ENCODE assay signal across 11 cellular contexts in genomic region chr3:194275231-194275671, GRCh38.
DNase-seq lines count a peak whose midpoint lies in the region; ATAC-seq and TF ChIP-seq lines count a peak whose summit lies in the region.
"Had no signal": no experiment of that assay in that cellular context is flagged by ENCODE, and none has a peak within 500 bp of the region (broad histone marks: within the 10 kb centered on the region; RNA-seq: fewer than 3 reads in every experiment).

No MANE protein-coding gene starts in this region.

- in situ Hi-C loops in mammary epithelial cell (cut with MboI; ENCODE audit: low sequenced_read_pairs in 2 of 2), result no loop called here

- TF ChIP-seq CTCF in MCF 10A (IDR thresholded peaks at IDR 0.05; ENCODE audit: unreplicated experiment) (no peak), mammary epithelial cell (conservative IDR thresholded peaks at IDR 0.05 in 1 of 2, IDR thresholded peaks at IDR 0.05 in 1 of 2; ENCODE audit: extremely low read depth in 1 of 2, insufficient read depth in 1 of 2, low read depth in 1 of 2, low read length in 2 of 2) (no peak), liver (IDR thresholded peaks at IDR 0.05; ENCODE audit: low read depth, low read length, missing input control) (no peak), upper lobe of right lung (IDR thresholded peaks at IDR 0.05) (no peak)

- BruUV-seq in MCF 10A (replicated peaks; lab: Mats Ljungman, UMichigan) (no TSS peak), mammary epithelial cell (replicated peaks; lab: Mats Ljungman, UMichigan) (no TSS peak)

- TF ChIP-seq RAD21 in liver (IDR thresholded peaks at IDR 0.05), result no peak

- WGBS in mammary epithelial cell (ENCODE audit: low coverage, missing lambda C conversion rate), result 93% methylated on average over 6 of the region's 11 CpGs
- 72% methylated on average over 11 of the region's 11 CpGs for WGBS in liver

- H3K4me1 Mint-ChIP-seq in MCF 10A (ENCODE audit: insufficient read depth, unreplicated experiment), result peaks cover 30% of the 10 kb centered on the region
- peaks cover 8% of the 10 kb centered on the region for H3K4me1 Mint-ChIP-seq in activated CD8-positive, alpha-beta T cell treated with anti-CD3 and anti-CD28 coated beads, Interleukin-2, amount 10 ng/mL, durations not matched to agents 7 days and 5 days (ENCODE audit: low read depth)

- H3K9ac ChIP-seq in mammary epithelial cell (ENCODE audit: insufficient read depth, low read length) (no peak overlapping the region), liver (ENCODE audit: low read depth in 1 of 2, low read length in 2 of 2) (no peak overlapping the region)

- no peaks in the 10 kb centered on the region for H3K36me3 ChIP-seq in mammary epithelial cell (ENCODE audit: insufficient read depth, low read length)
- H3K36me3 ChIP-seq in liver (ENCODE audit: control insufficient read depth in 4 of 4, insufficient read depth in 3 of 4, low read depth in 1 of 4, low read length in 3 of 4), result no peaks in the 10 kb centered on the region
- no peaks in the 10 kb centered on the region for H3K36me3 ChIP-seq in upper lobe of right lung

- dilution Hi-C loops in mammary epithelial cell (cut with HindIII; ENCODE audit: low sequenced_read_pairs), result no loop called here

- H3K27me3 ChIP-seq in mammary epithelial cell (ENCODE audit: insufficient read depth, low read length) (no peaks in the 10 kb centered on the region), liver (ENCODE audit: control insufficient read depth in 4 of 4, insufficient read depth in 4 of 4, low read length in 3 of 4) (no peaks in the 10 kb centered on the region), upper lobe of right lung (no peaks in the 10 kb centered on the region)

- peak; percentile 28 for ATAC-seq in activated CD8-positive, alpha-beta T cell treated with anti-CD3 and anti-CD28 coated beads, Interleukin-2, amount 10 ng/mL, durations not matched to agents 7 days and 5 days
- ATAC-seq in upper lobe of right lung (no peak), GM21367 (IDR thresholded peaks at IDR 0.05; ENCODE audit: unreplicated experiment) (no peak), GM21723 (IDR thresholded peaks at IDR 0.05; ENCODE audit: unreplicated experiment) (no peak)

- H3K36me3 Mint-ChIP-seq in MCF 10A (ENCODE audit: insufficient read depth, unreplicated experiment), result peaks cover 7% of the 10 kb centered on the region
- H3K36me3 Mint-ChIP-seq in activated CD8-positive, alpha-beta T cell treated with anti-CD3 and anti-CD28 coated beads, Interleukin-2, amount 10 ng/mL, durations not matched to agents 7 days and 5 days (ENCODE audit: low read depth), result no peaks in the 10 kb centered on the region

- DNase-seq in MCF 10A (ENCODE audit: unreplicated experiment) (peak; percentile 37), mammary epithelial cell (no peak), upper lobe of right lung (peak; percentile 23), T-helper 9 cell (no peak)
- no peak for DNase-seq in activated CD8-positive, alpha-beta T cell treated with anti-CD3 and anti-CD28 coated beads, Interleukin-2, amount 10 ng/mL, durations not matched to agents 7 days and 5 days
- DNase-seq: central memory CD4-positive, alpha-beta T cell; DMS79; NCI-H2081 had no signal

- no peak overlapping the region for H3K4me3 ChIP-seq in mammary epithelial cell (replicated peaks in 1 of 3; ENCODE audit: insufficient read depth in 1 of 3, low read depth in 2 of 3, low read length in 3 of 3)
- no peak overlapping the region for H3K4me3 ChIP-seq in liver (ENCODE audit: low read depth in 1 of 3, low read length in 3 of 3)
- H3K4me3 ChIP-seq in upper lobe of right lung, result no peak overlapping the region

- H2AFZ ChIP-seq in mammary epithelial cell (ENCODE audit: low read depth, low read length), result no peak overlapping the region

- H4K20me1 ChIP-seq in mammary epithelial cell (ENCODE audit: insufficient read depth, low read length), result no peaks in the 10 kb centered on the region

- H3K9me3 Mint-ChIP-seq in MCF 10A (ENCODE audit: unreplicated experiment), result no peaks in the 10 kb centered on the region
- no peaks in the 10 kb centered on the region for H3K9me3 Mint-ChIP-seq in activated CD8-positive, alpha-beta T cell treated with anti-CD3 and anti-CD28 coated beads, Interleukin-2, amount 10 ng/mL, durations not matched to agents 7 days and 5 days (ENCODE audit: insufficient read depth)

- intact Hi-C loops in MCF 10A (cut with micrococcal nuclease), result no loop called here
- intact Hi-C loops in mammary epithelial cell (cut with micrococcal nuclease), result no loop called here
- intact Hi-C loops in upper lobe of right lung (cut with DNase I), result no loop called here

- H3K9me3 ChIP-seq in mammary epithelial cell (replicated peaks; ENCODE audit: insufficient read depth, low read length) (no peaks in the 10 kb centered on the region), liver (ENCODE audit: control insufficient read depth in 4 of 4, low read length in 3 of 4) (no peaks in the 10 kb centered on the region), upper lobe of right lung (no peaks in the 10 kb centered on the region)

- H3K4me3 Mint-ChIP-seq in MCF 10A (ENCODE audit: unreplicated experiment), result no peak overlapping the region
- H3K4me3 Mint-ChIP-seq in activated CD8-positive, alpha-beta T cell treated with anti-CD3 and anti-CD28 coated beads, Interleukin-2, amount 10 ng/mL, durations not matched to agents 7 days and 5 days, result no peak overlapping the region

- CTCF ChIA-PET in MCF 10A (lab: Yijun Ruan, JAX) (no interaction called here), mammary epithelial cell (lab: Charles Lee; ENCODE audit: low non-redundant PET) (interaction anchor here (0.6 kb wide), 1 partner anchor 10 kb away, joined by 3 read pairs; no protein-coding TSS in a partner anchor)
- CTCF ChIA-PET in activated CD8-positive, alpha-beta T cell treated with anti-CD3 and anti-CD28 coated beads, Interleukin-2, amount 10 ng/mL, durations not matched to agents 7 days and 5 days (lab: Charles Lee), result no interaction called here

- no peaks in the 10 kb centered on the region for H3K27me3 Mint-ChIP-seq in MCF 10A (ENCODE audit: insufficient read depth, unreplicated experiment)
- no peaks in the 10 kb centered on the region for H3K27me3 Mint-ChIP-seq in activated CD8-positive, alpha-beta T cell treated with anti-CD3 and anti-CD28 coated beads, Interleukin-2, amount 10 ng/mL, durations not matched to agents 7 days and 5 days (ENCODE audit: low read depth)

- peaks cover 21% of the 10 kb centered on the region for H3K4me1 ChIP-seq in mammary epithelial cell (ENCODE audit: insufficient read depth, low read length)
- peaks cover 24 to 41% (median 34%) of the 10 kb centered on the region in 4 donors for H3K4me1 ChIP-seq in liver (ENCODE audit: control insufficient read depth in 4 of 4, insufficient read depth in 4 of 4, low read length in 3 of 4)
- peaks cover 42% of the 10 kb centered on the region for H3K4me1 ChIP-seq in upper lobe of right lung

- H3K27ac ChIP-seq in mammary epithelial cell (ENCODE audit: insufficient read depth, low read depth, low read length) (no peak overlapping the region), liver (ENCODE audit: low read depth in 1 of 2, low read length in 2 of 2) (peak overlapping the region; percentile 35 to 44), upper lobe of right lung (no peak overlapping the region)

- no peaks in the 10 kb centered on the region for H3K79me2 ChIP-seq in mammary epithelial cell (ENCODE audit: insufficient read depth, low read length)

- POLR2A ChIA-PET in MCF 10A (lab: Yijun Ruan, JAX), result interaction anchor here (1.0 kb wide), 1 partner anchor 21 kb away, joined by 3 read pairs; no protein-coding TSS in a partner anchor
- POLR2A ChIA-PET in activated CD8-positive, alpha-beta T cell treated with anti-CD3 and anti-CD28 coated beads, Interleukin-2, amount 10 ng/mL, durations not matched to agents 7 days and 5 days (lab: Charles Lee), result no interaction called here

- H3K27ac Mint-ChIP-seq in MCF 10A (ENCODE audit: low read depth, unreplicated experiment), result peak overlapping the region; percentile 69
- peak overlapping the region; percentile 60 for H3K27ac Mint-ChIP-seq in activated CD8-positive, alpha-beta T cell treated with anti-CD3 and anti-CD28 coated beads, Interleukin-2, amount 10 ng/mL, durations not matched to agents 7 days and 5 days

- H3K4me2 ChIP-seq in mammary epithelial cell (ENCODE audit: insufficient read depth, low read depth, low read length), result no peak overlapping the region

TF ChIP-seq in liver, 16 proteins besides CTCF, POLR2A, EP300 and RAD21:
- TF ChIP-seq EGR1 (IDR thresholded peaks at IDR 0.05; ENCODE audit: low read depth in 2 of 2) (no peak), RXRA (IDR thresholded peaks at IDR 0.05) (no peak)
- TF ChIP-seq, protein P1, sequence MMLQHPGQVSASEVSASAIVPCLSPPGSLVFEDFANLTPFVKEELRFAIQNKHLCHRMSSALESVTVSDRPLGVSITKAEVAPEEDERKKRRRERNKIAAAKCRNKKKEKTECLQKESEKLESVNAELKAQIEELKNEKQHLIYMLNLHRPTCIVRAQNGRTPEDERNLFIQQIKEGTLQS (IDR thresholded peaks at IDR 0.05), result no peak

Comparison
In these comparisons a context has a peak if more than half of its experiments do, and no peak if none do; other contexts are left out.
1. DNase-seq: peak in MCF 10A (single experiment) and upper lobe of right lung (single experiment); none in mammary epithelial cell (single experiment), activated CD8-positive, alpha-beta T cell treated with anti-CD3 and anti-CD28 coated beads, Interleukin-2, amount 10 ng/mL, durations not matched to agents 7 days and 5 days (single experiment) and T-helper 9 cell (single experiment).
2. H3K27ac ChIP-seq: peak in liver (2 of 2); none in mammary epithelial cell (single experiment) and upper lobe of right lung (single experiment).